Comparison of ENCODE assay signal across 1 cellular context in genomic region chr5:141814064-141814982, GRCh38.
TF ChIP-seq lines count a peak whose summit lies in the region.

No MANE protein-coding gene starts in this region.

TF ChIP-seq in SK-N-SH, 30 proteins besides CTCF, POLR2A, EP300 and RAD21:
- no peak for TF ChIP-seq FOXM1 (IDR thresholded peaks at IDR 0.05; ENCODE audit: low read depth)
- no peak for TF ChIP-seq RFX5 (IDR thresholded peaks at IDR 0.05; ENCODE audit: low read length)
- TF ChIP-seq REST (IDR thresholded peaks at IDR 0.05; ENCODE audit: low read depth, low read length), result no peak
- no peak for TF ChIP-seq MAX (IDR thresholded peaks at IDR 0.05; ENCODE audit: low read depth)
- no peak for TF ChIP-seq YY1 (IDR thresholded peaks at IDR 0.05; ENCODE audit: low read depth)
- peak; percentile 85 for TF ChIP-seq SMC3 (IDR thresholded peaks at IDR 0.05; ENCODE audit: low read depth, low read length)
